Comparison of ENCODE assay signal across 29 cellular contexts in genomic region chr4:159141193-159141592, GRCh38. TPM values are rescaled to one million over a fixed set of nuclear protein-coding genes. Genes with fewer than 3 reads are reported as not detected.
DNase-seq lines count a peak whose midpoint lies in the region; ATAC-seq, FAIRE-seq and TF ChIP-seq lines count a peak whose summit lies in the region.
"Had no signal": no experiment of that assay in that cellular context is flagged by ENCODE, and none has a peak within 500 bp of the region (broad histone marks: within the 10 kb centered on the region; RNA-seq: fewer than 3 reads in every experiment).

No MANE protein-coding gene starts in this region.

- H3K27ac ChIP-seq in A549 (no peak overlapping the region), testis (no peak overlapping the region)
- H3K27ac ChIP-seq: 22Rv1, KMS-11, parathyroid adenoma had no signal

- H3K4me3 ChIP-seq in A549 (no peak overlapping the region), testis (no peak overlapping the region)
- H3K4me3 ChIP-seq: heart left ventricle, left lung, stomach, upper lobe of left lung had no signal

- TF ChIP-seq EP300 in A549 (IDR thresholded peaks at IDR 0.05), result no peak

- FAIRE-seq in A549 (lab: Jason Lieb, UNC), result no peak
- no peak for FAIRE-seq in D721Med (lab: Jason Lieb, UNC)
- FAIRE-seq: bronchial epithelial cell, endometrium, GM18507, H1 had no signal

- no peak overlapping the region for H3K4me3 Mint-ChIP-seq in mesothelial cell of epicardium
- H3K4me3 Mint-ChIP-seq: activated T-cell treated with anti-CD3 and anti-CD28 coated beads, Interleukin-2, amount 50 U/mL, for 24 hours; CD8-positive, alpha-beta memory T cell; nephron progenitor cell; T-helper 1 cell treated with Interleukin-12 subunit alpha and Interleukin-12 subunit beta and Interleukin-4 antibody, amounts not matched to agents 30 μg/mL and 1 μg/mL, for 36 hours had no signal

- TF ChIP-seq CTCF in A549 (IDR thresholded peaks at IDR 0.05) (no peak), mesothelial cell of epicardium (IDR thresholded peaks at IDR 0.05; ENCODE audit: unreplicated experiment) (no peak), D721Med (IDR thresholded peaks at IDR 0.05; ENCODE audit: insufficient read depth, missing control alignments) (no peak), testis (IDR thresholded peaks at IDR 0.05) (no peak)

- 10% methylated on average over 4 of the region's 4 CpGs for WGBS in A549 (ENCODE audit: missing lambda C conversion rate)
- 61 to 65% methylated on average over 4 of the region's 4 CpGs for WGBS in testis, 2 donors

- H3K9me3 ChIP-seq in A549 (no peaks in the 10 kb centered on the region), testis (no peaks in the 10 kb centered on the region)
- H3K9me3 ChIP-seq: heart left ventricle, left lung, stomach, upper lobe of left lung had no signal

- H3K9me3 Mint-ChIP-seq in mesothelial cell of epicardium, result no peaks in the 10 kb centered on the region
- H3K9me3 Mint-ChIP-seq: activated T-cell treated with anti-CD3 and anti-CD28 coated beads, Interleukin-2, amount 50 U/mL, for 24 hours; CD8-positive, alpha-beta memory T cell; nephron progenitor cell; T-helper 1 cell treated with Interleukin-12 subunit alpha and Interleukin-12 subunit beta and Interleukin-4 antibody, amounts not matched to agents 30 μg/mL and 1 μg/mL, for 36 hours had no signal

- ATAC-seq in A549, result peak in 1 of 2 experiments; percentile 45; a peak in 3 of 6 replicates
- no peak for ATAC-seq in GM18520 (IDR thresholded peaks at IDR 0.05; ENCODE audit: unreplicated experiment)
- ATAC-seq: left lung had no signal

- no peaks in the 10 kb centered on the region for H3K36me3 Mint-ChIP-seq in mesothelial cell of epicardium

- CTCF ChIA-PET in A549 (lab: Yijun Ruan, JAX), result no interaction called here

- POLR2A ChIA-PET in A549 (lab: Yijun Ruan, JAX), result no interaction called here

- no peaks in the 10 kb centered on the region for H3K27me3 ChIP-seq in testis
- H3K27me3 ChIP-seq: heart left ventricle, left lung, stomach, upper lobe of left lung had no signal

- H3K4me1 ChIP-seq in A549, result peaks cover 37% of the 10 kb centered on the region; the same call in 2 of the 3 replicates
- H3K4me1 ChIP-seq in testis, result no peaks in the 10 kb centered on the region

- no peak for TF ChIP-seq POLR2A in A549 (IDR thresholded peaks at IDR 0.05; ENCODE audit: low read length)
- TF ChIP-seq POLR2A in testis (IDR thresholded peaks at IDR 0.05), result no peak

- no peak for TF ChIP-seq RAD21 in A549 (conservative IDR thresholded peaks at IDR 0.05 in 1 of 2, IDR thresholded peaks at IDR 0.05 in 1 of 2)

- peak overlapping the region; percentile 54 for H3K4me2 ChIP-seq in A549
- H3K4me2 ChIP-seq: KMS-11 had no signal

- intact Hi-C loops in testis (cut with DNase I; ENCODE audit: low total_unique reads), result no loop called here

- peak in 1 of 2 experiments; percentile 1 for DNase-seq in A549 (ENCODE audit: low read depth in 1 of 2, low spot score in 1 of 2)
- peak; percentile 47 for DNase-seq in amniotic epithelial cell (ENCODE audit: low read depth)
- DNase-seq in fibroblast of peridontal ligament (ENCODE audit: extremely low read depth), result peak; percentile 76
- no peak for DNase-seq in mesothelial cell of epicardium (ENCODE audit: low spot score in 2 of 2, unreplicated experiment in 2 of 2)
- no peak for DNase-seq in AML-193 (lab: John Stamatoyannopoulos, UW)
- DNase-seq in D721Med (ENCODE audit: insufficient read length, low spot score), result no peak
- DNase-seq in testis, result no peak
- DNase-seq: activated gamma-delta T cell treated with Interleukin-2 at 50 U/mL for 16 hours; activated T-cell treated with anti-CD3 and anti-CD28 coated beads, Interleukin-2, amount 50 U/mL, for 24 hours; CD8-positive, alpha-beta memory T cell; dermis blood vessel endothelial cell; GF-D8; heart left ventricle; left lung; NCI-H146; NCI-H524 treated with DMSO at 0.1 percent for 48 hours; nephron progenitor cell; stimulated activated CD8-positive, alpha-beta memory T cell treated with anti-CD3 and anti-CD28 coated beads, Interleukin-4, amount 100 ng/mL, for 48 hours; stomach; upper lobe of left lung had no signal

- no peaks in the 10 kb centered on the region for H3K27me3 Mint-ChIP-seq in mesothelial cell of epicardium (ENCODE audit: low read depth)
- H3K27me3 Mint-ChIP-seq: activated T-cell treated with anti-CD3 and anti-CD28 coated beads, Interleukin-2, amount 50 U/mL, for 24 hours; CD8-positive, alpha-beta memory T cell had no signal

- peaks cover 35% of the 10 kb centered on the region for H3K4me1 Mint-ChIP-seq in mesothelial cell of epicardium

- no peaks in the 10 kb centered on the region for H3K36me3 ChIP-seq in testis (ENCODE audit: low read depth, missing control alignments)
- H3K36me3 ChIP-seq: heart left ventricle, left lung, stomach, upper lobe of left lung had no signal

- H3K27ac Mint-ChIP-seq in mesothelial cell of epicardium, result peak overlapping the region; percentile 48
- H3K27ac Mint-ChIP-seq: activated T-cell treated with anti-CD3 and anti-CD28 coated beads, Interleukin-2, amount 50 U/mL, for 24 hours; CD8-positive, alpha-beta memory T cell; nephron progenitor cell; T-helper 1 cell treated with Interleukin-12 subunit alpha and Interleukin-12 subunit beta and Interleukin-4 antibody, amounts not matched to agents 30 μg/mL and 1 μg/mL, for 36 hours had no signal

TF ChIP-seq in A549, 52 proteins besides CTCF, POLR2A, EP300 and RAD21:
- TF ChIP-seq MAZ (IDR thresholded peaks at IDR 0.05; ENCODE audit: borderline replicate concordance, low read depth, low read length) (no peak), FOSB (CRISPR knock-in tag; IDR thresholded peaks at IDR 0.05) (no peak), KDM5A (IDR thresholded peaks at IDR 0.05) (no peak), ATOH8 (CRISPR knock-in tag; IDR thresholded peaks at IDR 0.05; ENCODE audit: low read depth) (no peak), ZFP36 (IDR thresholded peaks at IDR 0.05; ENCODE audit: borderline replicate concordance, partially characterized antibody) (no peak), REST (IDR thresholded peaks at IDR 0.05) (no peak), CHD4 (IDR thresholded peaks at IDR 0.05; ENCODE audit: borderline replicate concordance) (no peak), RNF2 (IDR thresholded peaks at IDR 0.05; ENCODE audit: borderline replicate concordance, low read depth) (no peak), POLR2AphosphoS2 (conservative IDR thresholded peaks at IDR 0.05; ENCODE audit: low read length) (no peak), FOXS1 (CRISPR knock-in tag; IDR thresholded peaks at IDR 0.05) (no peak), JUNB (IDR thresholded peaks at IDR 0.05) (no peak), ZC3H11A (IDR thresholded peaks at IDR 0.05) (no peak), FOSL2 (IDR thresholded peaks at IDR 0.05) (no peak), FOSL2 (CRISPR knock-in tag; IDR thresholded peaks at IDR 0.05) (no peak)

RNA-seq across cellular contexts. Expression of gene RAPGEF2, which starts 38.3 kb away (rescaled TPM):
- polyA plus RNA-seq in A549 (2011; rRNA removed) (27.0 and 31.8 TPM in 2 replicates), A549 (2017; fragmentation: RNase III; extraction: RNeasy Plus Mini Kit Qiagen cat#74134 plus additional on column Dnase treatment) (9.8 to 10.7 TPM (median 10.0 TPM) in 3 replicates), testis (ENCODE audit: insufficient read depth, low read depth, low replicate concordance) (18.1 TPM)
- polyA plus RNA-seq in A549 (2012; cell fraction: cytosol; rRNA removed), result 6.3 and 9.1 TPM in 2 replicates
- 8.6 and 13.3 TPM in 2 replicates for polyA plus RNA-seq in A549 (2012; cell fraction: nucleus; rRNA removed)
- polyA minus RNA-seq in A549 (2011; rRNA and poly(A)+ RNA removed), result 30.6 and 41.2 TPM in 2 replicates
- total RNA-seq in mesothelial cell of epicardium (46.7 to 50.2 TPM (median 49.4 TPM) in 3 replicates), testis (10 to 100 TPM; 38.9 to 51.4 TPM)

Comparison
In these comparisons a context has a peak if more than half of its experiments do, and no peak if none do; other contexts are left out.
1. DNase-seq: peak in amniotic epithelial cell (single experiment) and fibroblast of peridontal ligament (single experiment); none in mesothelial cell of epicardium (0 of 2), AML-193 (0 of 2), D721Med (single experiment) and testis (single experiment).